In genomic region chr10:16519908-16520861, GRCh38 we compare ENCODE assay signal across 8 cellular contexts. TPM values are rescaled to one million over a fixed set of nuclear protein-coding genes. Genes with fewer than 3 reads are reported as not detected.
DNase-seq lines count a peak whose midpoint lies in the region; ATAC-seq and TF ChIP-seq lines count a peak whose summit lies in the region.

No MANE protein-coding gene starts in this region.

- peaks cover 0 to 56% (median 25%) of the 10 kb centered on the region in 45 donors for H3K27me3 ChIP-seq in dorsolateral prefrontal cortex
- peaks cover 0 to 29% (median 13%) of the 10 kb centered on the region in 3 donors for H3K27me3 ChIP-seq in psoas muscle (ENCODE audit: insufficient read depth in 3 of 3, low read length in 2 of 3)

- H3K4me3 ChIP-seq in dorsolateral prefrontal cortex (peak overlapping the region in 58 of 59 donors; percentile 5 to 73 (median 54)), psoas muscle (peak overlapping the region; percentile 63)

- H3K36me3 ChIP-seq in psoas muscle (ENCODE audit: insufficient read depth in 1 of 2, low read depth in 1 of 2), result no peaks in the 10 kb centered on the region

- peak overlapping the region in 49 of 59 donors; percentile 28 to 86 (median 74) for H3K27ac ChIP-seq in dorsolateral prefrontal cortex
- no peak overlapping the region for H3K27ac ChIP-seq in psoas muscle

- no peak for TF ChIP-seq CTCF in dorsolateral prefrontal cortex (IDR thresholded peaks at IDR 0.05 in 54 of 56, conservative IDR thresholded peaks at IDR 0.05 in 2 of 56; ENCODE audit: low read depth in 1 of 56, partially characterized antibody in 56 of 56)
- no peak for TF ChIP-seq CTCF in psoas muscle (IDR thresholded peaks at IDR 0.05)

- peak; percentile 32 for ATAC-seq in GM19463 (IDR thresholded peaks at IDR 0.05; ENCODE audit: unreplicated experiment)
- ATAC-seq in HG03460 (IDR thresholded peaks at IDR 0.05; ENCODE audit: unreplicated experiment), result peak; percentile 31
- ATAC-seq in psoas muscle, result no peak

- 2 to 4% (median 4%) methylated on average over 65 to 104 of the region's 104 CpGs for WGBS in psoas muscle, 3 donors

- DNase-seq in G401 (ENCODE audit: low spot score) (peak; percentile 41), dorsolateral prefrontal cortex (peak in 1 of 10 donors; percentile 39), psoas muscle (no peak), head of caudate nucleus (no peak), DMS79 (lab: John Stamatoyannopoulos, UW) (no peak)
- no peak for DNase-seq in central memory CD4-positive, alpha-beta T cell

- H3K4me1 ChIP-seq in psoas muscle, result peaks cover 2% of the 10 kb centered on the region

- no peaks in the 10 kb centered on the region for H3K9me3 ChIP-seq in psoas muscle

- in situ Hi-C loops in G401 (cut with HindIII; ENCODE audit: low sequenced_read_pairs), result no loop called here

- intact Hi-C loops in dorsolateral prefrontal cortex (cut with DNase I), result loop anchor here in 1 of 2 donors (10.0 kb wide), 1 partner anchor 615 kb away; no protein-coding TSS in a partner anchor
- intact Hi-C loops in psoas muscle (cut with DNase I), result no loop called here
- intact Hi-C loops in head of caudate nucleus (cut with DNase I), result no loop called here

RNA-seq across cellular contexts. Expression of gene C1QL3, which starts 1.5 kb away (rescaled TPM):
- not detected in 2 replicates for total RNA-seq in G401 (2014; rRNA removed; shearing (Covaris generic))
- total RNA-seq in dorsolateral prefrontal cortex, result 100 to 1,000 TPM in 2 of 120 experiments, 10 to 100 TPM in 118; 16.0 to 110 (median 58.0) TPM
- total RNA-seq in psoas muscle, result under 1 TPM in 1 of 4 donors, not detected in 3; 0.08 TPM
- polyA plus RNA-seq in psoas muscle, result under 1 TPM in 1 of 3 donors, not detected in 2; 0.04 TPM

Comparison
In these comparisons a context has a peak if more than half of its experiments do, and no peak if none do; other contexts are left out.
1. ATAC-seq: peak in GM19463 (single experiment) and HG03460 (single experiment); none in psoas muscle (0 of 4).
2. RNA of gene C1QL3, which starts 1.5 kb away (total RNA-seq): 16.0 to 110 TPM in dorsolateral prefrontal cortex; 0.08 TPM in psoas muscle and not detected in G401; every median in the first group is over 10 times any median in the second.